Comparison of ENCODE assay signal across 30 cellular contexts in genomic region chr4:16869594-16870245, GRCh38. TPM values are rescaled to one million over a fixed set of nuclear protein-coding genes. Genes with fewer than 3 reads are reported as not detected.
"Had no signal": no experiment of that assay in that cellular context is flagged by ENCODE, and none has a peak within 500 bp of the region (broad histone marks: within the 10 kb centered on the region; RNA-seq: fewer than 3 reads in every experiment).

No MANE protein-coding gene starts in this region.

- H3K27ac Mint-ChIP-seq: activated CD4-positive, alpha-beta T cell treated with anti-CD3 and anti-CD28 coated beads, Interleukin-2, amount 10 ng/mL, durations not matched to agents 24 days and 14 days; activated CD8-positive, alpha-beta T cell treated with anti-CD3 and anti-CD28 coated beads for 36 hours; activated naive CD4-positive, alpha-beta T cell treated with anti-CD3 and anti-CD28 coated beads, Interleukin-2, amount 50 U/mL, for 24 hours; activated naive CD8-positive, alpha-beta T cell treated with anti-CD3 and anti-CD28 coated beads, Interleukin-2, amount 10 ng/mL, durations not matched to agents 7 days and 5 days; activated T-helper 2 cell treated with anti-CD3 and anti-CD28 coated beads, Interferon-gamma antibody, Interleukin-2, Interleukin-4, amounts not matched to agents 10 μg/mL and 5 μg/mL and 100 μg/mL, durations not matched to agents 14 hours and 24 hours and 36 hours had no signal

- H3K4me1 Mint-ChIP-seq: activated CD4-positive, alpha-beta T cell treated with anti-CD3 and anti-CD28 coated beads, Interleukin-2, amount 10 ng/mL, durations not matched to agents 24 days and 14 days; activated naive CD4-positive, alpha-beta T cell treated with anti-CD3 and anti-CD28 coated beads, Interleukin-2, amount 50 U/mL, for 24 hours; activated naive CD8-positive, alpha-beta T cell treated with anti-CD3 and anti-CD28 coated beads, Interleukin-2, amount 10 ng/mL, durations not matched to agents 7 days and 5 days had no signal

- H3K9me3 Mint-ChIP-seq: activated CD4-positive, alpha-beta T cell treated with anti-CD3 and anti-CD28 coated beads, Interleukin-2, amount 10 ng/mL, durations not matched to agents 24 days and 14 days; activated CD8-positive, alpha-beta T cell treated with anti-CD3 and anti-CD28 coated beads for 36 hours; activated naive CD4-positive, alpha-beta T cell treated with anti-CD3 and anti-CD28 coated beads, Interleukin-2, amount 50 U/mL, for 24 hours; activated T-helper 2 cell treated with anti-CD3 and anti-CD28 coated beads, Interferon-gamma antibody, Interleukin-2, Interleukin-4, amounts not matched to agents 10 μg/mL and 5 μg/mL and 100 μg/mL, durations not matched to agents 14 hours and 24 hours and 36 hours had no signal

- ATAC-seq: activated CD8-positive, alpha-beta T cell treated with anti-CD3 and anti-CD28 coated beads for 36 hours; body of pancreas; K562 had no signal

- DNase-seq: activated CD4-positive, alpha-beta T cell treated with anti-CD3 and anti-CD28 coated beads, Interleukin-2, amount 10 ng/mL, durations not matched to agents 24 days and 14 days; activated CD4-positive, alpha-beta T cell treated with anti-CD3 and anti-CD28 coated beads, Interleukin-2, amount 50 U/mL, for 4 hours; activated CD8-positive, alpha-beta T cell treated with anti-CD3 and anti-CD28 coated beads for 36 hours; activated gamma-delta T cell; activated naive CD4-positive, alpha-beta T cell treated with Interleukin-2 at 50 U/mL for 16 hours; activated naive CD8-positive, alpha-beta T cell treated with anti-CD3 and anti-CD28 coated beads, Interleukin-2, amount 10 ng/mL, durations not matched to agents 7 days and 5 days; activated T-cell treated with anti-CD3 and anti-CD28 coated beads, Interleukin-2, amount 50 U/mL, for 1 hour; amygdala; body of pancreas; central memory CD4-positive, alpha-beta T cell; Karpas-422; NCI-H1048; NCI-H1436 treated with DMSO at 0.1 percent for 48 hours; NCI-H1694 treated with DMSO at 0.1 percent for 48 hours; NCI-H2029; NCI-H345; NCI-H524 treated with DMSO at 0.1 percent for 48 hours; Peyer's patch; RPMI8226; T1000 had no signal

- H3K4me3 Mint-ChIP-seq: activated CD4-positive, alpha-beta T cell treated with anti-CD3 and anti-CD28 coated beads, Interleukin-2, amount 10 ng/mL, durations not matched to agents 24 days and 14 days; activated CD8-positive, alpha-beta T cell treated with anti-CD3 and anti-CD28 coated beads for 36 hours; activated naive CD4-positive, alpha-beta T cell treated with anti-CD3 and anti-CD28 coated beads, Interleukin-2, amount 50 U/mL, for 24 hours; activated naive CD8-positive, alpha-beta T cell treated with anti-CD3 and anti-CD28 coated beads, Interleukin-2, amount 10 ng/mL, durations not matched to agents 7 days and 5 days had no signal

- H3K36me3 Mint-ChIP-seq: activated naive CD4-positive, alpha-beta T cell treated with anti-CD3 and anti-CD28 coated beads, Interleukin-2, amount 50 U/mL, for 24 hours; activated naive CD8-positive, alpha-beta T cell treated with anti-CD3 and anti-CD28 coated beads, Interleukin-2, amount 10 ng/mL, durations not matched to agents 7 days and 5 days had no signal

- H3K27me3 ChIP-seq: body of pancreas, breast epithelium, Peyer's patch had no signal

- H3K9me3 ChIP-seq: body of pancreas, breast epithelium, Peyer's patch had no signal

- H3K36me3 ChIP-seq: breast epithelium, Peyer's patch had no signal

- H3K27me3 Mint-ChIP-seq: activated CD8-positive, alpha-beta T cell treated with anti-CD3 and anti-CD28 coated beads for 36 hours; activated naive CD4-positive, alpha-beta T cell treated with anti-CD3 and anti-CD28 coated beads, Interleukin-2, amount 50 U/mL, for 24 hours had no signal

- H3K4me1 ChIP-seq: body of pancreas, breast epithelium, Peyer's patch had no signal

- H3K27ac ChIP-seq: body of pancreas, breast epithelium, Peyer's patch, SK-N-MC had no signal

- H3K4me3 ChIP-seq: body of pancreas, breast epithelium, K562, Peyer's patch, SK-N-MC had no signal

RNA-seq across cellular contexts. Expression of gene LDB2, which starts 28.7 kb away (rescaled TPM):
- total RNA-seq: activated CD4-positive, alpha-beta T cell treated with anti-CD3 and anti-CD28 coated beads, Interleukin-2, amount 10 ng/mL, durations not matched to agents 24 days and 14 days; activated CD8-positive, alpha-beta memory T cell treated with anti-CD3 and anti-CD28 coated beads for 36 hours; activated CD8-positive, alpha-beta T cell treated with anti-CD3 and anti-CD28 coated beads for 36 hours; activated naive CD8-positive, alpha-beta T cell treated with anti-CD3 and anti-CD28 coated beads, Interleukin-2, amount 10 ng/mL, durations not matched to agents 7 days and 5 days; activated T-helper 2 cell treated with anti-CD3 and anti-CD28 coated beads, Interferon-gamma antibody, Interleukin-2, Interleukin-4, amounts not matched to agents 10 μg/mL and 5 μg/mL and 100 μg/mL, durations not matched to agents 14 hours and 24 hours and 36 hours; MCF 10A; NCI-H460; T-helper 1 cell treated with Interleukin-12 subunit alpha and Interleukin-12 subunit beta and Interleukin-4 antibody, amounts not matched to agents 30 ng/mL and 1 ng/mL, for 36 hours; T-helper 2 cell treated with Interferon-gamma antibody and Interleukin-4, amounts not matched to agents 100 ng/mL and 5 ng/mL, for 36 hours had no signal
